In the genomic region with DNA sequence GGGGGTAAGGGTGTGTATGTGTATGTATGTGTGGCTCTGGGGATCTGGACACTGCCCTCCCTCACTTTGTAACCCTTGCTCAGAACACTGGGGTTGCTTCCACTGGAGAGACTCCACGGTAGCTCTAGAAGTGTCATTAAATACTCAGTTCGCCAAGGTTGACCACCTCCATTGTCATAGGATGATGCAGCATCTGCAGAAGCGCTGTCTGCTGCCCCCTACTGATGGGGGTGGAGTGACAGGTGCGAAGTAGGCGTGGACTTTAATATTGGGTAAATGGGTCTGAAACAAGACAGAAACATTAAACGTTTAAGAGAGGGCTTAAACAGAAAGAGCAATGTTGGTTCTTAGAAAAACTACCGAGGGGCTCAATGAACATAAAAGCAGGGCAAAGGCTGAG, we compare ENCODE assay signal across 11 cellular contexts. TPM values are rescaled to one million over a fixed set of nuclear protein-coding genes. Genes with fewer than 3 reads are reported as not detected.
DNase-seq lines count a peak whose midpoint lies in the region; ATAC-seq and TF ChIP-seq lines count a peak whose summit lies in the region.
"Had no signal": no experiment of that assay in that cellular context is flagged by ENCODE, and none has a peak within 500 bp of the region (broad histone marks: within the 10 kb centered on the region; RNA-seq: fewer than 3 reads in every experiment).

No MANE protein-coding gene starts in this region.

- no peak overlapping the region for H3K9ac ChIP-seq in Karpas-422 (ENCODE audit: low read length)

- no peaks in the 10 kb centered on the region for H3K4me1 ChIP-seq in Karpas-422 (ENCODE audit: low read length)

- H3K9me2 ChIP-seq in Karpas-422 (replicated peaks; ENCODE audit: insufficient read depth, low read length), result no peaks in the 10 kb centered on the region

- no peaks in the 10 kb centered on the region for H3K79me2 ChIP-seq in Karpas-422 (ENCODE audit: low read length)

- in situ Hi-C loops in astrocyte of the cerebellum (cut with HindIII; ENCODE audit: low sequenced_read_pairs), result no loop called here

- DNase-seq in activated T-cell treated with anti-CD3 and anti-CD28 coated beads, Interleukin-2, amount 50 U/mL, for 1 hour, result peak; percentile 29
- DNase-seq in activated T-cell treated with anti-CD3 and anti-CD28 coated beads for 4 hours, result no peak
- DNase-seq in Karpas-422, result peak; percentile 79
- no peak for DNase-seq in astrocyte of the cerebellum (ENCODE audit: low read depth)
- peak; percentile 53 for DNase-seq in stimulated activated CD4-positive, alpha-beta T cell treated with anti-CD3 and anti-CD28 coated beads, Interleukin-15, amount 100 ng/mL, for 24 hours
- DNase-seq in hepatic stellate cell (ENCODE audit: low spot score), result no peak
- DNase-seq in NCI-H187 treated with DMSO at 0.1 percent for 48 hours (lab: John Stamatoyannopoulos, UW), result no peak
- DNase-seq: activated B cell treated with CpG ODN at 0.5 μM for 24 hours had no signal

- no peaks in the 10 kb centered on the region for H3K9me3 ChIP-seq in Karpas-422 (ENCODE audit: low read length)

- no peak overlapping the region for H3K27ac ChIP-seq in Karpas-422 (ENCODE audit: low read length)

- H3K4me3 ChIP-seq in Karpas-422 (ENCODE audit: low read length) (no peak overlapping the region), astrocyte of the cerebellum (ENCODE audit: low read depth, low read length) (no peak overlapping the region)

- peaks cover 5% of the 10 kb centered on the region; the same call in 1 of the 2 replicates for H3K36me3 ChIP-seq in Karpas-422 (ENCODE audit: insufficient read depth, low read length)

- no peak overlapping the region for H3K4me2 ChIP-seq in Karpas-422 (ENCODE audit: low read depth, low read length, poor library complexity, severe bottlenecking)

- H3K27me3 ChIP-seq in Karpas-422 (ENCODE audit: low read length), result no peaks in the 10 kb centered on the region

- no peaks in the 10 kb centered on the region for H4K20me1 ChIP-seq in Karpas-422 (ENCODE audit: insufficient read depth, low read depth, low read length)

- TF ChIP-seq CTCF in astrocyte of the cerebellum (IDR thresholded peaks at IDR 0.05; ENCODE audit: low read depth, low read length, missing control alignments), result peak; percentile 19

- ATAC-seq in GM21390 (IDR thresholded peaks at IDR 0.05; ENCODE audit: unreplicated experiment), result no peak

- no peak overlapping the region for H2AFZ ChIP-seq in Karpas-422 (ENCODE audit: low read length)

RNA-seq across cellular contexts. Expression of gene STAC2, which starts 35.5 kb away (rescaled TPM):
- not detected in 2 replicates for total RNA-seq in Karpas-422 (2014; rRNA removed; shearing (Covaris generic); ENCODE audit: low replicate concordance)
- total RNA-seq: activated B cell treated with CpG ODN at 0.5 μM for 24 hours, NCI-H460, pulmonary artery endothelial cell had no signal

Comparison
In these comparisons a context has a peak if more than half of its experiments do, and no peak if none do; other contexts are left out.
1. DNase-seq: peak in activated T-cell treated with anti-CD3 and anti-CD28 coated beads, Interleukin-2, amount 50 U/mL, for 1 hour (single experiment), Karpas-422 (single experiment) and stimulated activated CD4-positive, alpha-beta T cell treated with anti-CD3 and anti-CD28 coated beads, Interleukin-15, amount 100 ng/mL, for 24 hours (single experiment); none in activated T-cell treated with anti-CD3 and anti-CD28 coated beads for 4 hours (single experiment), astrocyte of the cerebellum (single experiment), hepatic stellate cell (single experiment) and NCI-H187 treated with DMSO at 0.1 percent for 48 hours (single experiment).